1 cellular context compared by ENCODE assay signal in genomic region chr1:160032165-160032827, GRCh38.
TF ChIP-seq lines count a peak whose summit lies in the region.

No MANE protein-coding gene starts in this region.

TF ChIP-seq in GM23338, 12 proteins besides CTCF, POLR2A, EP300 and RAD21 (continued from another document):
- TF ChIP-seq ZNF462 (CRISPR knock-in tag; IDR thresholded peaks at IDR 0.05) (no peak), JUNB (IDR thresholded peaks at IDR 0.05; ENCODE audit: unreplicated experiment) (no peak), POLR2AphosphoS5 (IDR thresholded peaks at IDR 0.05; ENCODE audit: low read depth) (no peak), EZH2 (IDR thresholded peaks at IDR 0.05; ENCODE audit: low read depth, unreplicated experiment) (no peak), STAT1 (IDR thresholded peaks at IDR 0.05; ENCODE audit: unreplicated experiment) (no peak), REST (IDR thresholded peaks at IDR 0.05; ENCODE audit: unreplicated experiment) (no peak)
